Comparison of ENCODE assay signal across 1 cellular context in genomic region chr15:44289352-44289790, GRCh38.
TF ChIP-seq lines count a peak whose summit lies in the region.

No MANE protein-coding gene starts in this region.

TF ChIP-seq in IMR-90, 13 proteins besides CTCF, POLR2A, EP300 and RAD21 (continued from another document):
- 0 out of 2 replicates have a peak, but pooled peaks have one; percentile 29 for TF ChIP-seq CHD1 (IDR thresholded peaks at IDR 0.05; ENCODE audit: low read depth, low read length)
